Comparison of ENCODE assay signal across 1 cellular context in genomic region chr5:96072138-96072790, GRCh38.
TF ChIP-seq lines count a peak whose summit lies in the region.

No MANE protein-coding gene starts in this region.

TF ChIP-seq in HepG2, 621 proteins besides CTCF, POLR2A, EP300 and RAD21:
- TF ChIP-seq ZZZ3 (CRISPR knock-in tag; IDR thresholded peaks at IDR 0.05; ENCODE audit: borderline replicate concordance), result no peak
- TF ChIP-seq SRSF1 (optimal IDR thresholded peaks at IDR 0.05; ENCODE audit: low read depth, low read length), result no peak
- TF ChIP-seq ZNF282 (IDR thresholded peaks at IDR 0.05; ENCODE audit: partially characterized antibody), result no peak
- TF ChIP-seq DNMT1 (CRISPR knock-in tag; IDR thresholded peaks at IDR 0.05), result no peak
- TF ChIP-seq IRF2 (CRISPR knock-in tag; IDR thresholded peaks at IDR 0.05), result no peak
- TF ChIP-seq ZNF296 (CRISPR knock-in tag; conservative IDR thresholded peaks at IDR 0.05), result no peak
- peak; percentile 96 to 97 for TF ChIP-seq MAFK (conservative IDR thresholded peaks at IDR 0.05 in 1 of 2, IDR thresholded peaks at IDR 0.05 in 1 of 2; ENCODE audit: low read length in 2 of 2)
- TF ChIP-seq NCOA2 (CRISPR knock-in tag; IDR thresholded peaks at IDR 0.05), result no peak
- TF ChIP-seq MAFF (IDR thresholded peaks at IDR 0.05; ENCODE audit: low read depth, low read length), result peak; percentile 98
TF ChIP-seq in HepG2: peak in this region for 2.
